In genomic region chr7:544528-545221, GRCh38 we compare ENCODE assay signal across 25 cellular contexts. TPM values are rescaled to one million over a fixed set of nuclear protein-coding genes. Genes with fewer than 3 reads are reported as not detected.
DNase-seq lines count a peak whose midpoint lies in the region; ATAC-seq, FAIRE-seq and TF ChIP-seq lines count a peak whose summit lies in the region.
"Had no signal": no experiment of that assay in that cellular context is flagged by ENCODE, and none has a peak within 500 bp of the region (broad histone marks: within the 10 kb centered on the region; RNA-seq: fewer than 3 reads in every experiment).

No MANE protein-coding gene starts in this region.

- TF ChIP-seq RAD21 in IMR-90 (IDR thresholded peaks at IDR 0.05; ENCODE audit: low read length), result no peak
- TF ChIP-seq RAD21 in H1 (IDR thresholded peaks at IDR 0.05 in 1 of 2, conservative IDR thresholded peaks at IDR 0.05 in 1 of 2; ENCODE audit: low read depth in 2 of 2, low read length in 2 of 2), result no peak

- H2AK5ac ChIP-seq in IMR-90 (ENCODE audit: low read depth, low read length), result peak overlapping the region; percentile 52; the same call in 1 of the 2 replicates
- H2AK5ac ChIP-seq in H1 (ENCODE audit: low read depth, low read length), result no peak overlapping the region
- no peak overlapping the region for H2AK5ac ChIP-seq in trophoblast cell (ENCODE audit: low read length)

- POLR2A ChIA-PET in IMR-90 (lab: Charles Lee; ENCODE audit: unreplicated experiment), result no interaction called here
- POLR2A ChIA-PET in H1 (lab: Charles Lee; ENCODE audit: partially characterized antibody), result interaction anchor here (2.4 kb wide), 1 partner anchor 13 kb away, joined by 6 read pairs; no protein-coding TSS in a partner anchor

- H2BK15ac ChIP-seq in IMR-90 (ENCODE audit: low read depth, low read length) (no peak overlapping the region), H1 (ENCODE audit: low read length) (no peak overlapping the region)

- H2BK5ac ChIP-seq in IMR-90 (ENCODE audit: low read depth, low read length, poor library complexity, severe bottlenecking) (no peak overlapping the region), H1 (ENCODE audit: low read depth, low read length) (no peak overlapping the region), trophoblast cell (ENCODE audit: low read depth, low read length, poor library complexity) (no peak overlapping the region)

- peaks cover 12% of the 10 kb centered on the region for H3K9me1 ChIP-seq in IMR-90 (ENCODE audit: insufficient read depth, low read length)

- H2AFZ ChIP-seq in IMR-90 (replicated peaks; ENCODE audit: low read length, poor library complexity) (no peak overlapping the region), H1 (ENCODE audit: low read length) (no peak overlapping the region), trophoblast cell (ENCODE audit: insufficient read depth, low read length, poor library complexity) (no peak overlapping the region)

- H3K56ac ChIP-seq in IMR-90 (ENCODE audit: extremely low read depth, insufficient read depth, low read length) (no peak overlapping the region), H1 (replicated peaks; ENCODE audit: insufficient read length, low read depth, low read length) (no peak overlapping the region)

- no peaks in the 10 kb centered on the region for H3K9me3 ChIP-seq in right atrium auricular region
- H3K9me3 ChIP-seq in IMR-90 (ENCODE audit: control insufficient read depth, insufficient read depth, low read length), result no peaks in the 10 kb centered on the region
- H3K9me3 ChIP-seq in H1 (ENCODE audit: insufficient read depth in 2 of 2, low read depth in 1 of 2, low read length in 1 of 2), result peaks cover 0 to 3% of the 10 kb centered on the region in 2 experiments; a peak in 1 of 4 replicates
- H3K9me3 ChIP-seq in trophoblast cell (ENCODE audit: insufficient read depth, low read depth, low read length), result peaks cover 8% of the 10 kb centered on the region
- H3K9me3 ChIP-seq: SK-N-SH had no signal

- H2BK20ac ChIP-seq in IMR-90 (ENCODE audit: low read depth, low read length), result no peak overlapping the region
- H2BK20ac ChIP-seq in H1 (ENCODE audit: low read length), result no peak overlapping the region

- no peak for ATAC-seq in Right ventricle myocardium inferior
- no peak for ATAC-seq in IMR-90 (ENCODE audit: low read depth)
- no peak for ATAC-seq in HG03457 (IDR thresholded peaks at IDR 0.05; ENCODE audit: unreplicated experiment)
- ATAC-seq: Panc1 had no signal

- no peak overlapping the region for H4K91ac ChIP-seq in IMR-90 (ENCODE audit: insufficient read depth, low read depth, low read length)
- H4K91ac ChIP-seq in H1 (replicated peaks; ENCODE audit: insufficient read length, low read length), result no peak overlapping the region
- peak overlapping the region; percentile 11 for H4K91ac ChIP-seq in trophoblast cell (ENCODE audit: low read depth, low read length)

- H3K27me3 ChIP-seq in right atrium auricular region (no peaks in the 10 kb centered on the region), IMR-90 (ENCODE audit: control insufficient read depth, insufficient read depth, low read length) (no peaks in the 10 kb centered on the region), H1 (replicated peaks in 1 of 4; ENCODE audit: control insufficient read depth in 3 of 4, extremely low read depth in 1 of 4, insufficient read depth in 3 of 4, low read length in 3 of 4) (peaks cover 0 to 3% (median 0%) of the 10 kb centered on the region in 4 experiments; a peak in 1 of 7 replicates), trophoblast cell (ENCODE audit: insufficient read depth, low read length) (no peaks in the 10 kb centered on the region)
- H3K27me3 ChIP-seq: BE2C had no signal

- in situ Hi-C loops in IMR-90 (cut with MboI; ENCODE audit: low sequenced_read_pairs), result no loop called here

- no peak for TF ChIP-seq EP300 in H1 (IDR thresholded peaks at IDR 0.05; ENCODE audit: borderline replicate concordance in 1 of 2, low read depth in 2 of 2, low read length in 2 of 2)

- no peak overlapping the region for H3K4me2 ChIP-seq in IMR-90 (ENCODE audit: low read depth, low read length)
- no peak overlapping the region for H3K4me2 ChIP-seq in H1 (ENCODE audit: insufficient read depth in 1 of 2, low read depth in 2 of 2, low read length in 2 of 2)
- no peak overlapping the region for H3K4me2 ChIP-seq in trophoblast cell (ENCODE audit: low read length)
- H3K4me2 ChIP-seq: KMS-11, SK-N-SH had no signal

- TF ChIP-seq POLR2A in IMR-90 (IDR thresholded peaks at IDR 0.05; ENCODE audit: low read depth, low read length) (no peak), H1 (IDR thresholded peaks at IDR 0.05; ENCODE audit: control extremely low read depth in 1 of 2, low read depth in 2 of 2, low read length in 2 of 2) (no peak)

- no peak for FAIRE-seq in H1 (lab: Jason Lieb, UNC)
- FAIRE-seq: GM12891, GM19239, H54 had no signal

- H4K12ac ChIP-seq in trophoblast cell (ENCODE audit: low read depth, low read length), result no peak overlapping the region

- WGBS in IMR-90 (ENCODE audit: extremely low coverage in 2 of 2, insufficient read length in 1 of 2), 2 experiments, result 100% methylated on average over 2 of the region's 14 CpGs; no CpG with 5 or more reads in 1 of the 2 experiments
- WGBS in H1 (ENCODE audit: extremely low coverage in 1 of 2, insufficient coverage in 1 of 2, insufficient read length in 1 of 2, insufficient replicate concordance in 2 of 2, low coverage in 1 of 2, low lambda C conversion rate in 2 of 2, missing lambda C conversion rate in 1 of 2), 2 experiments, result 87% methylated on average over 14 of the region's 14 CpGs; no CpG with 5 or more reads in 1 of the 2 experiments
- no CpG with 5 or more reads among the region's 14 CpGs for WGBS in trophoblast cell (ENCODE audit: extremely low coverage, insufficient coverage, insufficient read length)

- no peak overlapping the region for H2AK9ac ChIP-seq in IMR-90 (replicated peaks; ENCODE audit: low read depth, low read length, poor library complexity)

- CTCF ChIA-PET in IMR-90 (lab: Yijun Ruan, JAX) (no interaction called here), H1 (lab: Charles Lee; ENCODE audit: partially characterized antibody) (interaction anchor here (0.9 to 1.3 kb wide), 2 partner anchors 121 to 187 kb away, joined by 3 read pairs; no protein-coding TSS in a partner anchor)

- no peak overlapping the region for H3K14ac ChIP-seq in IMR-90 (replicated peaks; ENCODE audit: low read depth, low read length)
- no peak overlapping the region for H3K14ac ChIP-seq in H1 (ENCODE audit: insufficient read length)
- no peak overlapping the region for H3K14ac ChIP-seq in trophoblast cell (ENCODE audit: low read length)

- BruUV-seq in IMR-90 (replicated peaks; lab: Mats Ljungman, UMichigan), result no TSS peak

- H3K79me1 ChIP-seq in IMR-90 (ENCODE audit: low read depth in 1 of 2, low read length in 2 of 2) (no peaks in the 10 kb centered on the region), H1 (ENCODE audit: low read depth, low read length) (no peaks in the 10 kb centered on the region), trophoblast cell (ENCODE audit: low read length) (peaks cover 33% of the 10 kb centered on the region)

- no peak overlapping the region for H4K8ac ChIP-seq in IMR-90 (ENCODE audit: low read depth in 2 of 2, low read length in 2 of 2)
- H4K8ac ChIP-seq in H1 (ENCODE audit: extremely low read depth, insufficient read depth, low read length), result peak overlapping the region; percentile 35; the same call in 1 of the 2 replicates
- H4K8ac ChIP-seq in trophoblast cell (ENCODE audit: low read depth, low read length), result no peak overlapping the region

- H3K27ac ChIP-seq in right atrium auricular region (no peak overlapping the region), IMR-90 (ENCODE audit: insufficient read depth, low read length) (no peak overlapping the region), H1 (ENCODE audit: low read depth, low read length) (no peak overlapping the region), trophoblast cell (ENCODE audit: low read depth, low read length) (no peak overlapping the region)
- H3K27ac ChIP-seq: 22Rv1, KMS-11 had no signal

- H2BK12ac ChIP-seq in H1 (ENCODE audit: low read depth, low read length), result no peak overlapping the region
- H2BK12ac ChIP-seq in trophoblast cell (ENCODE audit: low read length), result no peak overlapping the region

- no peaks in the 10 kb centered on the region for H3K79me2 ChIP-seq in H1 (ENCODE audit: control insufficient read depth in 1 of 2, insufficient read depth in 2 of 2, low read length in 2 of 2)
- no peaks in the 10 kb centered on the region for H3K79me2 ChIP-seq in trophoblast cell (ENCODE audit: control insufficient read depth, insufficient read depth, low read length, poor library complexity)

- H3K18ac ChIP-seq in IMR-90 (ENCODE audit: low read depth, low read length), result no peak overlapping the region
- H3K18ac ChIP-seq in H1 (ENCODE audit: extremely low read depth, low read length), result no peak overlapping the region
- no peak overlapping the region for H3K18ac ChIP-seq in trophoblast cell (ENCODE audit: low read length)

- dilution Hi-C loops in IMR-90 (cut with HindIII; ENCODE audit: low sequenced_read_pairs, unreplicated experiment), result no loop called here

- H3K36me3 ChIP-seq in right atrium auricular region, result no peaks in the 10 kb centered on the region
- H3K36me3 ChIP-seq in IMR-90 (ENCODE audit: control insufficient read depth, insufficient read depth, low read length), result no peaks in the 10 kb centered on the region
- H3K36me3 ChIP-seq in H1 (ENCODE audit: control insufficient read depth in 2 of 4, insufficient read depth in 4 of 4, low read length in 3 of 4), result no peaks in the 10 kb centered on the region
- no peaks in the 10 kb centered on the region for H3K36me3 ChIP-seq in trophoblast cell (ENCODE audit: control insufficient read depth in 1 of 2, insufficient read depth in 2 of 2, low read length in 2 of 2)
- H3K36me3 ChIP-seq: BE2C had no signal

- intact Hi-C loops in Right ventricle myocardium inferior (cut with DNase I), result no loop called here
- intact Hi-C loops in IMR-90 (cut with micrococcal nuclease), result no loop called here

- H4K5ac ChIP-seq in IMR-90 (ENCODE audit: low read depth, low read length), result no peak overlapping the region
- no peak overlapping the region for H4K5ac ChIP-seq in H1 (ENCODE audit: insufficient read length, low read depth, low read length)

- H2BK120ac ChIP-seq in IMR-90 (ENCODE audit: low read depth, low read length), result peak overlapping the region; percentile 53
- H2BK120ac ChIP-seq in H1 (replicated peaks; ENCODE audit: low read depth, low read length), result no peak overlapping the region
- no peak overlapping the region for H2BK120ac ChIP-seq in trophoblast cell (ENCODE audit: insufficient read depth, low read length, poor library complexity)

- no peaks in the 10 kb centered on the region for H4K20me1 ChIP-seq in IMR-90 (ENCODE audit: insufficient read depth, low read length)
- no peaks in the 10 kb centered on the region for H4K20me1 ChIP-seq in H1 (replicated peaks in 1 of 2; ENCODE audit: control insufficient read depth in 1 of 2, insufficient read depth in 2 of 2, low read length in 2 of 2)

- no peak for TF ChIP-seq CTCF in right atrium auricular region (IDR thresholded peaks at IDR 0.05)
- no peak for TF ChIP-seq CTCF in IMR-90 (conservative IDR thresholded peaks at IDR 0.05; ENCODE audit: low read depth, low read length)
- TF ChIP-seq CTCF in H1 (IDR thresholded peaks at IDR 0.05; ENCODE audit: control extremely low read depth in 1 of 3, insufficient read depth in 1 of 3, low read depth in 1 of 3, low read length in 3 of 3), result no peak

- H3K4ac ChIP-seq in IMR-90 (ENCODE audit: low read depth, low read length), result no peak overlapping the region
- no peak overlapping the region for H3K4ac ChIP-seq in H1 (replicated peaks; ENCODE audit: insufficient read length, low read depth, low read length)
- H3K4ac ChIP-seq in trophoblast cell (ENCODE audit: low read depth, low read length), result no peak overlapping the region

- peaks cover 0 to 14% of the 10 kb centered on the region in 2 donors for H3K4me1 ChIP-seq in right atrium auricular region
- H3K4me1 ChIP-seq in IMR-90 (ENCODE audit: control insufficient read depth, insufficient read depth, low read length), result peaks cover 20% of the 10 kb centered on the region
- H3K4me1 ChIP-seq in H1 (replicated peaks in 1 of 4; ENCODE audit: control insufficient read depth in 3 of 4, insufficient read depth in 4 of 4, low read length in 3 of 4), result peaks cover 0 to 2% (median 0%) of the 10 kb centered on the region in 4 experiments; a peak in 2 of 7 replicates
- peaks cover 24 to 32% of the 10 kb centered on the region in 2 experiments for H3K4me1 ChIP-seq in trophoblast cell (ENCODE audit: control insufficient read depth in 1 of 2, insufficient read depth in 2 of 2, low read length in 2 of 2)
- H3K4me1 ChIP-seq: BE2C had no signal

- H3K9ac ChIP-seq in IMR-90 (ENCODE audit: low read depth, low read length) (no peak overlapping the region), H1 (replicated peaks in 1 of 4; ENCODE audit: extremely low read depth in 1 of 4, low read depth in 3 of 4, low read length in 3 of 4) (no peak overlapping the region), trophoblast cell (ENCODE audit: low read length) (no peak overlapping the region)
- H3K9ac ChIP-seq: KMS-11, SK-N-SH had no signal

- no peak overlapping the region for H3K23ac ChIP-seq in IMR-90 (ENCODE audit: low read depth, low read length)
- H3K23ac ChIP-seq in H1 (ENCODE audit: insufficient read length), result no peak overlapping the region
- H3K23ac ChIP-seq in trophoblast cell (ENCODE audit: low read length), result no peak overlapping the region

- no peak overlapping the region for H3K4me3 ChIP-seq in right atrium auricular region
- H3K4me3 ChIP-seq in IMR-90 (ENCODE audit: insufficient read depth, low read depth, low read length), result no peak overlapping the region
- H3K4me3 ChIP-seq in H1 (ENCODE audit: extremely low read depth in 1 of 4, insufficient read depth in 2 of 4, low read depth in 3 of 4, low read length in 4 of 4), result no peak overlapping the region
- H3K4me3 ChIP-seq in trophoblast cell (ENCODE audit: low read depth, low read length), result no peak overlapping the region

- no peaks in the 10 kb centered on the region for H3K23me2 ChIP-seq in H1 (ENCODE audit: low read depth, low read length)

- peak; percentile 4 for DNase-seq in Right ventricle myocardium inferior (ENCODE audit: missing footprints)
- DNase-seq in right atrium auricular region (ENCODE audit: low spot score), result no peak
- DNase-seq in IMR-90, result no peak
- no peak for DNase-seq in H1 (ENCODE audit: low read depth in 1 of 2, low spot score in 2 of 2)
- no peak for DNase-seq in trophoblast cell
- DNase-seq in activated naive CD4-positive, alpha-beta T cell treated with anti-CD3 and anti-CD28 coated beads, Interleukin-2, amount 50 U/mL, for 16 hours, result no peak
- DNase-seq in NCI-H1694 (lab: John Stamatoyannopoulos, UW), result no peak
- DNase-seq: ACHN; BE2C; CD8-positive, alpha-beta memory T cell; DMS79 treated with DMSO at 0.1 percent for 48 hours; GF-D8; MM.1S; NCI-H1694 treated with DMSO at 0.1 percent for 48 hours; NCI-H2081; NCI-H2227 treated with DMSO at 0.1 percent for 48 hours; NCI-H526 treated with DMSO at 0.1 percent for 48 hours; SK-N-SH had no signal

RNA-seq across cellular contexts. Expression of gene PDGFA, which starts 25.0 kb away (rescaled TPM):
- total RNA-seq in Right ventricle myocardium inferior (37.2 TPM), right atrium auricular region (10 to 100 TPM; 31.8 to 34.2 TPM), IMR-90 (2012; rRNA removed) (3.8 and 4.7 TPM in 2 replicates)
- polyA plus RNA-seq in IMR-90 (2012; rRNA removed) (3.3 and 4.7 TPM in 2 replicates), H1 (2011; rRNA removed) (21.1 and 22.3 TPM in 2 replicates)
- polyA plus RNA-seq in IMR-90 (2012; cell fraction: cytosol; rRNA removed), result 2.9 and 3.2 TPM in 2 replicates
- 9.1 and 10.4 TPM in 2 replicates for polyA plus RNA-seq in IMR-90 (2012; cell fraction: nucleus; rRNA removed; ENCODE audit: low replicate concordance)
- 38.0 and 43.0 TPM in 2 replicates for total RNA-seq in H1 (2021; fragmentation: NEBNext Ultra II Directional; extraction: Animal tissue kit (Norgen Biotek cat#: 25700))
- 18.1 TPM for polyA plus RNA-seq in H1 (2011; cell fraction: cytosol; rRNA removed)
- 42.6 TPM for polyA plus RNA-seq in H1 (2011; cell fraction: nucleus; rRNA removed)
- 42.0 to 59.5 TPM (median 51.8 TPM) in 4 replicates for polyA plus RNA-seq in H1 (2012, experiment 1 of 2)
- polyA plus RNA-seq in H1 (2012, experiment 2 of 2), result 33.3 TPM
- polyA plus RNA-seq in H1 (2013, experiment 1 of 2), result 34.8 TPM
- polyA plus RNA-seq in H1 (2013, experiment 2 of 2), result 38.8 TPM
- polyA minus RNA-seq in H1 (2011; rRNA and poly(A)+ RNA removed), result 46.5 and 53.1 TPM in 2 replicates
- 78.2 TPM for polyA minus RNA-seq in H1 (2011; cell fraction: cytosol; rRNA and poly(A)+ RNA removed)
- polyA minus RNA-seq in H1 (2011; cell fraction: nucleus; rRNA and poly(A)+ RNA removed), result 31.0 TPM
- polyA plus RNA-seq in trophoblast cell (2013), result 9.7 and 10.6 TPM in 2 replicates
